Comparison of ENCODE assay signal across 7 cellular contexts in genomic region chr6:137341721-137342195, GRCh38.
DNase-seq lines count a peak whose midpoint lies in the region; ATAC-seq and TF ChIP-seq lines count a peak whose summit lies in the region.

No MANE protein-coding gene starts in this region.

- peaks cover 3% of the 10 kb centered on the region for H3K27me3 ChIP-seq in fibroblast of lung (ENCODE audit: control insufficient read depth, insufficient read depth, low read length)

- H3K9me3 ChIP-seq in fibroblast of lung (ENCODE audit: control insufficient read depth, insufficient read depth, low read depth, low read length), result no peaks in the 10 kb centered on the region

- H3K4me2 ChIP-seq in fibroblast of lung (ENCODE audit: extremely low read depth, insufficient read depth, low read length), result peak overlapping the region; percentile 88

- H3K79me2 ChIP-seq in fibroblast of lung (ENCODE audit: control insufficient read depth, insufficient read depth, low read length), result no peaks in the 10 kb centered on the region

- H3K4me1 ChIP-seq in fibroblast of lung (ENCODE audit: control insufficient read depth, extremely low read depth, insufficient read depth, low read length), result peaks cover 5% of the 10 kb centered on the region

- peak; percentile 59 for ATAC-seq in sciatic nerve

- DNase-seq in GM04503 (ENCODE audit: low read depth) (peak; percentile 53), NCI-H1417 treated with DMSO at 0.1 percent for 48 hours (lab: John Stamatoyannopoulos, UW) (peak; percentile 83), fibroblast of lung (ENCODE audit: low read depth in 2 of 2) (peak in 1 of 2 donors; percentile 91), sciatic nerve (ENCODE audit: low spot score) (peak; percentile 66), GOT3 (lab: John Stamatoyannopoulos, UW) (no peak), RPMI8226 (no peak)
- DNase-seq in activated CD4-positive, alpha-beta T cell treated with anti-CD3 and anti-CD28 coated beads, Interleukin-2, amount 50 U/mL, for 4 hours, result peak; percentile 39 to 46

- H2AFZ ChIP-seq in fibroblast of lung (ENCODE audit: low read length), result peak overlapping the region; percentile 34

- no peak overlapping the region for H3K27ac ChIP-seq in fibroblast of lung (ENCODE audit: insufficient read depth, low read length)

- no peaks in the 10 kb centered on the region for H4K20me1 ChIP-seq in fibroblast of lung (ENCODE audit: control insufficient read depth, extremely low read depth, insufficient read depth, low read length)

- no peak overlapping the region for H3K9ac ChIP-seq in fibroblast of lung (ENCODE audit: insufficient read depth, low read length)

- H3K4me3 ChIP-seq in fibroblast of lung (replicated peaks in 1 of 4; ENCODE audit: control extremely low read depth in 1 of 4, insufficient read depth in 1 of 4, low read depth in 3 of 4, low read length in 4 of 4), result peak overlapping the region in 1 of 4 experiments; percentile 8

- H3K36me3 ChIP-seq in fibroblast of lung (ENCODE audit: control insufficient read depth, insufficient read depth, low read length), result no peaks in the 10 kb centered on the region

- intact Hi-C loops in sciatic nerve (cut with DNase I), result no loop called here

- peak in 1 of 2 donors; percentile 14 for TF ChIP-seq CTCF in fibroblast of lung (conservative IDR thresholded peaks at IDR 0.05 in 1 of 2, IDR thresholded peaks at IDR 0.05 in 1 of 2; ENCODE audit: low read depth in 1 of 2, low read length in 2 of 2)

Comparison
In these comparisons a context has a peak if more than half of its experiments do, and no peak if none do; other contexts are left out.
1. DNase-seq: peak in GM04503 (single experiment), NCI-H1417 treated with DMSO at 0.1 percent for 48 hours (single experiment), activated CD4-positive, alpha-beta T cell treated with anti-CD3 and anti-CD28 coated beads, Interleukin-2, amount 50 U/mL, for 4 hours (2 of 2) and sciatic nerve (single experiment); none in GOT3 (single experiment) and RPMI8226 (single experiment).